In the genomic region with DNA sequence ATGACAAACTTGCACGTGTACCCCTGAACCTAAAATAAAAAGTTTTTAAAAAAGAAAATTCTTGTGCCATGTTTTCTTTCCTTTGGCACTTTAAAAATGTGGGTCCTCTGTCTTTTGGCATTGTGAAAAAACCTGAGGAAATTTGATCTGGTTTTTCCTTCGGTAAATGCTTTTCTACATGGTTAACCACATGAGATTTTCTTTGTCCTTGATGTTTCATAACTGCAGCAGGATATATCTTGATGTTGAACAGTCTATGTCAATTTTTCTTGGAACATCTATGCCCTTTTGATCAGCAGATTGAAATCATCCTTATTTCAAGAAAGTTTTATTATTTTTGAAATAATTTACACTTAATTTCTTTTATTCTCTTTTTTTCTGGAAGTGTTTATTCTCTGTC, we compare ENCODE assay signal across 14 cellular contexts.
A peak's percentile ranks its signal among the peaks of the same experiment; 100 is the strongest.
DNase-seq lines count a peak whose midpoint lies in the region; ATAC-seq and TF ChIP-seq lines count a peak whose summit lies in the region.
"Had no signal": no experiment of that assay in that cellular context is flagged by ENCODE, and none has a peak within 500 bp of the region (broad histone marks: within the 10 kb centered on the region; RNA-seq: fewer than 3 reads in every experiment).

No MANE protein-coding gene starts in this region.

- no peak overlapping the region for H3K4me3 Mint-ChIP-seq in natural killer cell
- H3K4me3 Mint-ChIP-seq: CD4-positive, CD25-positive, alpha-beta regulatory T cell had no signal

- no peaks in the 10 kb centered on the region; the same call in 1 of the 2 replicates for H3K9me3 ChIP-seq in SJCRH30 (replicated peaks)
- H3K9me3 ChIP-seq: BE2C, HAP-1 had no signal

- no peak overlapping the region for H3K4me3 ChIP-seq in SJCRH30
- H3K4me3 ChIP-seq: GM23248, HAP-1 had no signal

- peak; percentile 58 for DNase-seq in NCI-H2171 treated with DMSO at 0.1 percent for 48 hours (lab: John Stamatoyannopoulos, UW)
- DNase-seq in NCI-H2171 (lab: John Stamatoyannopoulos, UW): no peak
- DNase-seq in MV-4-11 (lab: John Stamatoyannopoulos, UW): peak; percentile 43
- DNase-seq in left kidney (ENCODE audit: low read depth, low spot score): peak; percentile 34
- no peak for DNase-seq in SJCRH30
- DNase-seq in NCI-H2227 (lab: John Stamatoyannopoulos, UW; ENCODE audit: unreplicated experiment): no peak
- no peak for DNase-seq in natural killer cell
- DNase-seq: ACHN; BE2C; C1 segment of cervical spinal cord; Caco-2; CD4-positive, CD25-positive, alpha-beta regulatory T cell; GM23248 had no signal

- H3K36me3 ChIP-seq in SJCRH30: no peaks in the 10 kb centered on the region
- H3K36me3 ChIP-seq: BE2C, HAP-1 had no signal

- peaks cover 0 to 9% of the 10 kb centered on the region in 2 donors for H3K4me1 Mint-ChIP-seq in natural killer cell
- H3K4me1 Mint-ChIP-seq: CD4-positive, CD25-positive, alpha-beta regulatory T cell had no signal

- H3K27me3 ChIP-seq in SJCRH30: no peaks in the 10 kb centered on the region
- H3K27me3 ChIP-seq: BE2C had no signal

- no peaks in the 10 kb centered on the region for H3K4me1 ChIP-seq in SJCRH30
- H3K4me1 ChIP-seq: BE2C, Caco-2, HAP-1 had no signal

- ATAC-seq in natural killer cell: no peak

- no peak overlapping the region for H3K27ac ChIP-seq in SJCRH30
- H3K27ac ChIP-seq: GM23248 had no signal

- no peaks in the 10 kb centered on the region for H3K36me3 Mint-ChIP-seq in natural killer cell
- H3K36me3 Mint-ChIP-seq: CD4-positive, CD25-positive, alpha-beta regulatory T cell had no signal

- no peak for TF ChIP-seq CTCF in natural killer cell (IDR thresholded peaks at IDR 0.05)

- intact Hi-C loops in natural killer cell (cut with micrococcal nuclease): no loop called here

- H3K9me3 Mint-ChIP-seq in natural killer cell: no peaks in the 10 kb centered on the region

- H3K27ac Mint-ChIP-seq in natural killer cell: no peak overlapping the region
- H3K27ac Mint-ChIP-seq: CD4-positive, CD25-positive, alpha-beta regulatory T cell had no signal

- peaks cover 3 to 6% of the 10 kb centered on the region in 2 donors for H3K27me3 Mint-ChIP-seq in natural killer cell (ENCODE audit: low read depth in 2 of 2)

Comparison
In these comparisons a context has a peak if more than half of its experiments do, and no peak if none do; other contexts are left out.
1. DNase-seq: peak in NCI-H2171 treated with DMSO at 0.1 percent for 48 hours (single experiment), MV-4-11 (single experiment) and left kidney (single experiment); none in NCI-H2171 (single experiment), SJCRH30 (0 of 2), NCI-H2227 (single experiment) and natural killer cell (single experiment).